Comparison of ENCODE assay signal across 1 cellular context in the genomic region with DNA sequence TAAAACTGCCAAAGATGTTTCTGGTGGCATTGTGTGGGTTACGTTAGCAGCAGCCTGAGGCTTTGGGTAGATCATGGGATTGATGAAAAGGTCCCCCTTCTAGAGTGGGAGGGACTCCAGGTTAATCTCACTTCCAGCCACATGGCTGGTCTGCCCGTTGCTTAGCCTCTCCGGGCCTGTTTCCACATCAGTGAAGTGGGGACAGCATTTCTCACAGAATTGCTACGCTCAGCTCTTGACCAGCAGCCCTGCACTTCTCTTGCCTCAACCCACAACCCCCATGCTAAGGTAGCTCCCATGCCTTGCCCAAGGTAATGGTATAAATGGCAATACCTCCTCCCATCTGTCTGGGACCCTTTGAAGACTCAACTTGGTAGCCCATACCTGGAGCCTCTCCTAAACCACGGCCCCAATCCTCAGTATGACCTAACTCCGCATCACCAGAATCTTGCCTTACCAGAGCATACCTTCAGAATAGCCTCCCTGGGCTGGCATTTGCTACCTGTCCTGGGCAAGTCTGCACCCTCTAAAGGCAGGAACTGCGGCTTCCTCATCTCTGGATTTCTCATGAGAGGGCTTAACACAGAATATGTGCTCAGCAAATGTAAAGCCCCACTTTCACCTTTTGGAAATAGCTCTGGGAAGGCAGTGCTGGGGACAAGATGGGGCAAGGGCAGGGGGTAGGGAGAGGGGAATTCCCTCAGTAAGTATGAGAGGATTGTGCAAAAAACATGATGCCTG.
TF ChIP-seq lines count a peak whose summit lies in the region.

No MANE protein-coding gene starts in this region.

TF ChIP-seq in GM12878, 131 proteins besides CTCF, POLR2A, EP300 and RAD21:
- TF ChIP-seq SRF (IDR thresholded peaks at IDR 0.05; ENCODE audit: low read depth in 2 of 2, low read length in 2 of 2) = no peak
- TF ChIP-seq HCFC1 (IDR thresholded peaks at IDR 0.05; ENCODE audit: low read length) = no peak
- no peak for TF ChIP-seq CEBPZ (IDR thresholded peaks at IDR 0.05; ENCODE audit: low read depth, low read length)
- no peak for TF ChIP-seq STAT1 (conservative IDR thresholded peaks at IDR 0.05)
- no peak for TF ChIP-seq NBN (IDR thresholded peaks at IDR 0.05)
